In genomic region chr16:53768167-53768566, GRCh38 we compare ENCODE assay signal across 16 cellular contexts.
DNase-seq lines count a peak whose midpoint lies in the region; ATAC-seq and TF ChIP-seq lines count a peak whose summit lies in the region.
"Had no signal": no experiment of that assay in that cellular context is flagged by ENCODE, and none has a peak within 500 bp of the region (broad histone marks: within the 10 kb centered on the region; RNA-seq: fewer than 3 reads in every experiment).

No MANE protein-coding gene starts in this region.

- no peaks in the 10 kb centered on the region for H3K9me2 ChIP-seq in Karpas-422 (replicated peaks; ENCODE audit: insufficient read depth, low read length)

- H3K4me2 ChIP-seq in Karpas-422 (ENCODE audit: low read depth, low read length, poor library complexity, severe bottlenecking), result no peak overlapping the region

- H3K4me3 Mint-ChIP-seq in chondrocyte (ENCODE audit: unreplicated experiment) (peak overlapping the region; percentile 5), nephron (no peak overlapping the region)
- H3K4me3 Mint-ChIP-seq: activated B cell treated with CpG ODN at 0.5 μM for 24 hours; brain; CD14-positive monocyte; natural killer cell treated with Interleukin-12 subunit alpha and Interleukin-12 subunit beta and Interleukin-15 and Interleukin-18, amount 100 ng/mL, for 72 hours had no signal

- intact Hi-C loops in spleen (cut with DNase I; ENCODE audit: low total_unique reads), result no loop called here

- ATAC-seq in GM21529 (IDR thresholded peaks at IDR 0.05; ENCODE audit: unreplicated experiment), result no peak
- no peak for ATAC-seq in GM21528 (IDR thresholded peaks at IDR 0.05; ENCODE audit: low FRiP score, unreplicated experiment)

- H3K9me3 ChIP-seq in Karpas-422 (ENCODE audit: low read length) (no peaks in the 10 kb centered on the region), spleen (no peaks in the 10 kb centered on the region)
- H3K9me3 ChIP-seq: esophagus muscularis mucosa had no signal

- H3K27me3 ChIP-seq in Karpas-422 (ENCODE audit: low read length), result no peaks in the 10 kb centered on the region
- H3K27me3 ChIP-seq in spleen (replicated peaks in 1 of 7), result no peaks in the 10 kb centered on the region
- H3K27me3 ChIP-seq: dorsolateral prefrontal cortex, esophagus muscularis mucosa had no signal

- peak overlapping the region; percentile 87 for H3K27ac Mint-ChIP-seq in chondrocyte (ENCODE audit: unreplicated experiment)
- H3K27ac Mint-ChIP-seq in nephron, result peak overlapping the region; percentile 9 to 63 (median 29)
- H3K27ac Mint-ChIP-seq: activated B cell treated with CpG ODN at 0.5 μM for 24 hours; brain; CD14-positive monocyte; natural killer cell treated with Interleukin-12 subunit alpha and Interleukin-12 subunit beta and Interleukin-15 and Interleukin-18, amount 100 ng/mL, for 72 hours had no signal

- H3K4me3 ChIP-seq in Karpas-422 (ENCODE audit: low read length) (no peak overlapping the region), spleen (no peak overlapping the region)
- H3K4me3 ChIP-seq: dorsolateral prefrontal cortex, esophagus muscularis mucosa had no signal

- H4K20me1 ChIP-seq in Karpas-422 (ENCODE audit: insufficient read depth, low read depth, low read length), result no peaks in the 10 kb centered on the region

- no peak overlapping the region for H3K9ac ChIP-seq in Karpas-422 (ENCODE audit: low read length)

- peaks cover 97% of the 10 kb centered on the region for H3K79me2 ChIP-seq in Karpas-422 (ENCODE audit: low read length)

- peaks cover 11% of the 10 kb centered on the region for H3K4me1 Mint-ChIP-seq in chondrocyte (ENCODE audit: low read depth)
- peaks cover 14% of the 10 kb centered on the region for H3K4me1 Mint-ChIP-seq in nephron

- H3K4me1 ChIP-seq in Karpas-422 (ENCODE audit: low read length) (peaks cover 60% of the 10 kb centered on the region), spleen (peaks cover 0 to 37% (median 26%) of the 10 kb centered on the region in 6 donors)

- H3K9me3 Mint-ChIP-seq in chondrocyte (ENCODE audit: low read depth) (no peaks in the 10 kb centered on the region), nephron (no peaks in the 10 kb centered on the region)
- H3K9me3 Mint-ChIP-seq: activated B cell treated with CpG ODN at 0.5 μM for 24 hours; brain; CD14-positive monocyte; natural killer cell treated with Interleukin-12 subunit alpha and Interleukin-12 subunit beta and Interleukin-15 and Interleukin-18, amount 100 ng/mL, for 72 hours had no signal

- H3K27ac ChIP-seq in C4-2B (peak overlapping the region; percentile 29; the same call in 1 of the 2 replicates), Karpas-422 (ENCODE audit: low read length) (peak overlapping the region; percentile 41; the same call in 1 of the 2 replicates), spleen (no peak overlapping the region)
- H3K27ac ChIP-seq: esophagus muscularis mucosa had no signal

- TF ChIP-seq CTCF in C4-2B (conservative IDR thresholded peaks at IDR 0.05) (no peak), chondrocyte (IDR thresholded peaks at IDR 0.05) (no peak), nephron (IDR thresholded peaks at IDR 0.05; ENCODE audit: unreplicated experiment in 3 of 3) (no peak), spleen (IDR thresholded peaks at IDR 0.05 in 8 of 11, conservative IDR thresholded peaks at IDR 0.05 in 3 of 11) (no peak)

- peak; percentile 42 for DNase-seq in Karpas-422
- DNase-seq in chondrocyte (ENCODE audit: low spot score), result no peak
- DNase-seq in spleen, result no peak
- DNase-seq: activated B cell treated with CpG ODN at 0.5 μM for 24 hours; activated naive CD4-positive, alpha-beta T cell; dorsolateral prefrontal cortex; NCI-H187 treated with DMSO at 0.1 percent for 48 hours; NCI-H510A had no signal

- no peak overlapping the region for H2AFZ ChIP-seq in Karpas-422 (ENCODE audit: low read length)

- no peak for TF ChIP-seq POLR2A in spleen (IDR thresholded peaks at IDR 0.05)

- H3K36me3 ChIP-seq in Karpas-422 (ENCODE audit: insufficient read depth, low read length) (no peaks in the 10 kb centered on the region), spleen (no peaks in the 10 kb centered on the region)
- H3K36me3 ChIP-seq: esophagus muscularis mucosa had no signal

- H3K36me3 Mint-ChIP-seq in chondrocyte (ENCODE audit: low read depth), result no peaks in the 10 kb centered on the region
- no peaks in the 10 kb centered on the region for H3K36me3 Mint-ChIP-seq in nephron (ENCODE audit: low read depth)
- H3K36me3 Mint-ChIP-seq: natural killer cell treated with Interleukin-12 subunit alpha and Interleukin-12 subunit beta and Interleukin-15 and Interleukin-18, amount 100 ng/mL, for 72 hours had no signal

- WGBS in spleen, 5 donors, result 90 to 95% (median 93%) methylated on average over 4 of the region's 4 CpGs

- H3K27me3 Mint-ChIP-seq in chondrocyte (ENCODE audit: low read depth), result no peaks in the 10 kb centered on the region
- H3K27me3 Mint-ChIP-seq in nephron (ENCODE audit: low read depth), result no peaks in the 10 kb centered on the region
- H3K27me3 Mint-ChIP-seq: activated B cell treated with CpG ODN at 0.5 μM for 24 hours; natural killer cell treated with Interleukin-12 subunit alpha and Interleukin-12 subunit beta and Interleukin-15 and Interleukin-18, amount 100 ng/mL, for 72 hours had no signal

Comparison
In these comparisons a context has a peak if more than half of its experiments do, and no peak if none do; other contexts are left out.
1. H3K27ac ChIP-seq: peak in C4-2B (single experiment) and Karpas-422 (single experiment); none in spleen (0 of 8).